ENCODE assay signal across 9 cellular contexts in genomic region chr11:68889948-68890446, GRCh38. TPM values are rescaled to one million over a fixed set of nuclear protein-coding genes. Genes with fewer than 3 reads are reported as not detected.
DNase-seq lines count a peak whose midpoint lies in the region; ATAC-seq, FAIRE-seq and TF ChIP-seq lines count a peak whose summit lies in the region.
"Had no signal": no experiment of that assay in that cellular context is flagged by ENCODE, and none has a peak within 500 bp of the region (broad histone marks: within the 10 kb centered on the region; RNA-seq: fewer than 3 reads in every experiment).

No MANE protein-coding gene starts in this region.

- in situ Hi-C loops in SK-MEL-5 (cut with HindIII; ENCODE audit: low pct_unique_long_range_greater_than_20kb, low sequenced_read_pairs): no loop called here

- peak; percentile 73 for TF ChIP-seq CTCF in fibroblast of villous mesenchyme (IDR thresholded peaks at IDR 0.05; ENCODE audit: insufficient read depth, low read depth, low read length)

- peak; percentile 98 for DNase-seq in EH (ENCODE audit: low read depth)
- DNase-seq in SK-MEL-5 (ENCODE audit: low read depth, low spot score): peak; percentile 79
- peak; percentile 96 for DNase-seq in fibroblast of villous mesenchyme (ENCODE audit: low read depth)
- DNase-seq in retina: peak; percentile 17
- no peak for DNase-seq in NCI-H226
- DNase-seq in frontal cortex (ENCODE audit: low spot score in 2 of 2): no peak
- DNase-seq: NCI-H524 had no signal

- FAIRE-seq in frontal cortex (lab: Jason Lieb, UNC): no peak

- no peak for ATAC-seq in HG03108 (IDR thresholded peaks at IDR 0.05; ENCODE audit: unreplicated experiment)
- no peak for ATAC-seq in HG03457 (IDR thresholded peaks at IDR 0.05; ENCODE audit: unreplicated experiment)

- H3K4me3 ChIP-seq in fibroblast of villous mesenchyme (ENCODE audit: low read depth, low read length): no peak overlapping the region

RNA-seq across cellular contexts. Expression of gene MRPL21, which starts 13.6 kb away (rescaled TPM):
- 342 and 413 TPM in 2 replicates for total RNA-seq in SK-MEL-5 (2014; rRNA removed; shearing (Covaris generic))
- 250 and 286 TPM in 2 replicates for polyA plus RNA-seq in SK-MEL-5 (2015; cell fraction: cytosol; rRNA removed)
- 101 and 134 TPM in 2 replicates for polyA plus RNA-seq in SK-MEL-5 (2015; cell fraction: nucleus; rRNA removed)
- total RNA-seq in fibroblast of villous mesenchyme (43.5 and 47.1 TPM in 2 replicates), frontal cortex (51.0 TPM)

RNA-seq across cellular contexts. Expression of gene IGHMBP2, which starts 13.7 kb away (rescaled TPM):
- 24.8 and 27.6 TPM in 2 replicates for total RNA-seq in SK-MEL-5 (2014; rRNA removed; shearing (Covaris generic))
- 46.4 and 53.1 TPM in 2 replicates for polyA plus RNA-seq in SK-MEL-5 (2015; cell fraction: cytosol; rRNA removed)
- 131 and 141 TPM in 2 replicates for polyA plus RNA-seq in SK-MEL-5 (2015; cell fraction: nucleus; rRNA removed)
- total RNA-seq in fibroblast of villous mesenchyme (9.9 and 14.2 TPM in 2 replicates), frontal cortex (10.2 TPM)

RNA-seq across cellular contexts. Expression of gene CPT1A, which starts 48.3 kb away (rescaled TPM):
- 1.7 and 1.8 TPM in 2 replicates for total RNA-seq in SK-MEL-5 (2014; rRNA removed; shearing (Covaris generic))
- polyA plus RNA-seq in SK-MEL-5 (2015; cell fraction: cytosol; rRNA removed): 3.0 and 3.9 TPM in 2 replicates
- 0.42 and 2.7 TPM in 2 replicates for polyA plus RNA-seq in SK-MEL-5 (2015; cell fraction: nucleus; rRNA removed)
- total RNA-seq in fibroblast of villous mesenchyme (28.7 and 39.7 TPM in 2 replicates), frontal cortex (4.5 TPM)

Comparison
In these comparisons a context has a peak if more than half of its experiments do, and no peak if none do; other contexts are left out.
1. DNase-seq: peak in EH (single experiment), SK-MEL-5 (single experiment), fibroblast of villous mesenchyme (single experiment) and retina (single experiment); none in NCI-H226 (single experiment) and frontal cortex (0 of 2).